ENCODE assay signal across 10 cellular contexts in the genomic region with DNA sequence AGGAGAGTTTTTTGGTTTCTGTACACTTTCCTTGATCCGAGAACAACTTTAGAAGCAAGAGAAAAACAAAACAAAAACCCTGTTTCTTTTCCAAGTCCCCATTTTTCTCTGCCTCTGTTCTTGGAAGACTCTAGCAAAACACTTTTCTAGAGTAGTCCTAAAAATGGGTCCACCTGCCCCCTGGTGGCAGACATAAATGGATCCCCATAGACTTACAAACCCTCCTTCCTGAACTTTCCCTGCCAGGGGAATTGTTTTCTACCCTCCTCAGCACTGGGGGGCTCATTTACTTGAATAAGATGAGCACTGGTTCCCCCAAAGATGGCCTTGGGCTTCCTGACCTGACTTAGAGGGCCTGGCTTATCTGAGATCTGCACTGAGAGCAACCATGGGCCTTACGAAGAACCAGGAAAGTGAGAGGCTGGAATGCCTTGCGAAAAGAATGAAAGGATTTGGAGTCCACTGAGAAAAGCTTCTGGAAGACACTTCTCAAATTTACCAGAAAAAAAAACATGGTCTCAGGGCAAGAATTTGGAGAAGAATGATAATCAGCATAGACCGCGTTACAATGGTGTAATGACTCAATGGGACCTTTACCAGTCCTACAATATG. TPM values are rescaled to one million over a fixed set of nuclear protein-coding genes. Genes with fewer than 3 reads are reported as not detected.
DNase-seq lines count a peak whose midpoint lies in the region; ATAC-seq and TF ChIP-seq lines count a peak whose summit lies in the region.
"Had no signal": no experiment of that assay in that cellular context is flagged by ENCODE, and none has a peak within 500 bp of the region (broad histone marks: within the 10 kb centered on the region; RNA-seq: fewer than 3 reads in every experiment).

No MANE protein-coding gene starts in this region.

- no peak overlapping the region for H3K4me2 ChIP-seq in Karpas-422 (ENCODE audit: low read depth, low read length, poor library complexity, severe bottlenecking)

- H3K9me2 ChIP-seq in Karpas-422 (replicated peaks; ENCODE audit: insufficient read depth, low read length), result no peaks in the 10 kb centered on the region

- no peak for ATAC-seq in GM18907 (IDR thresholded peaks at IDR 0.05; ENCODE audit: unreplicated experiment)
- ATAC-seq: heart right ventricle had no signal

- no peaks in the 10 kb centered on the region for H3K4me1 ChIP-seq in Karpas-422 (ENCODE audit: low read length)
- no peaks in the 10 kb centered on the region for H3K4me1 ChIP-seq in uterus
- H3K4me1 ChIP-seq: heart right ventricle had no signal

- H2AFZ ChIP-seq in Karpas-422 (ENCODE audit: low read length), result no peak overlapping the region

- no peak overlapping the region for H3K9ac ChIP-seq in Karpas-422 (ENCODE audit: low read length)

- no peaks in the 10 kb centered on the region for H3K27me3 ChIP-seq in GM06990 (replicated peaks; ENCODE audit: control insufficient read depth, insufficient read depth, low read length)
- H3K27me3 ChIP-seq in Karpas-422 (ENCODE audit: low read length), result no peaks in the 10 kb centered on the region
- no peaks in the 10 kb centered on the region for H3K27me3 ChIP-seq in uterus
- H3K27me3 ChIP-seq: heart right ventricle had no signal

- intact Hi-C loops in uterus (cut with DNase I; ENCODE audit: low total_unique reads), result no loop called here

- H3K4me3 ChIP-seq in GM06990 (replicated peaks; ENCODE audit: low read depth, low read length) (no peak overlapping the region), Karpas-422 (ENCODE audit: low read length) (no peak overlapping the region), cardiac fibroblast (replicated peaks in 1 of 2; ENCODE audit: low read depth in 2 of 2, low read length in 2 of 2) (no peak overlapping the region), uterus (no peak overlapping the region)
- H3K4me3 ChIP-seq: heart right ventricle had no signal

- DNase-seq in GM06990 (ENCODE audit: extremely low read depth, insufficient read length) (no peak), Karpas-422 (peak; percentile 73), cardiac fibroblast (ENCODE audit: low read depth in 2 of 2) (peak; percentile 24 to 62), renal cortical epithelial cell (ENCODE audit: low read depth) (peak; percentile 17), NCI-H2081 treated with DMSO at 0.1 percent for 48 hours (lab: John Stamatoyannopoulos, UW) (no peak), uterus (no peak), NCI-H1048 (lab: John Stamatoyannopoulos, UW) (no peak)
- DNase-seq: heart right ventricle; stimulated activated naive CD4-positive, alpha-beta T cell treated with Interleukin-2 at 50 U/mL for 16 hours had no signal

- H3K27ac ChIP-seq in Karpas-422 (ENCODE audit: low read length) (no peak overlapping the region), uterus (no peak overlapping the region)
- H3K27ac ChIP-seq: heart right ventricle had no signal

- H3K9me3 ChIP-seq in Karpas-422 (ENCODE audit: low read length), result no peaks in the 10 kb centered on the region
- H3K9me3 ChIP-seq in uterus, result no peaks in the 10 kb centered on the region
- H3K9me3 ChIP-seq: heart right ventricle had no signal

- H3K79me2 ChIP-seq in Karpas-422 (ENCODE audit: low read length), result no peaks in the 10 kb centered on the region

- TF ChIP-seq POLR2A in uterus (IDR thresholded peaks at IDR 0.05), result no peak

- H4K20me1 ChIP-seq in Karpas-422 (ENCODE audit: insufficient read depth, low read depth, low read length), result no peaks in the 10 kb centered on the region

- TF ChIP-seq CTCF in GM06990 (IDR thresholded peaks at IDR 0.05; ENCODE audit: insufficient read depth, low read length, poor library complexity, severe bottlenecking) (peak; percentile 79), cardiac fibroblast (IDR thresholded peaks at IDR 0.05; ENCODE audit: low read depth, low read length) (peak; percentile 59), uterus (IDR thresholded peaks at IDR 0.05) (no peak)

- H3K36me3 ChIP-seq in GM06990 (ENCODE audit: control insufficient read depth, insufficient read depth, low read length) (no peaks in the 10 kb centered on the region), Karpas-422 (ENCODE audit: insufficient read depth, low read length) (no peaks in the 10 kb centered on the region), uterus (no peaks in the 10 kb centered on the region)
- H3K36me3 ChIP-seq: heart right ventricle had no signal

RNA-seq across cellular contexts. Expression of gene CDYL2, which starts 48.0 kb away (rescaled TPM):
- not detected in 2 replicates for total RNA-seq in Karpas-422 (2014; rRNA removed; shearing (Covaris generic); ENCODE audit: low replicate concordance)
- total RNA-seq in renal cortical epithelial cell (12.0 and 17.7 TPM in 2 replicates), uterus (1 to 10 TPM; 2.3 to 9.1 (median 5.1) TPM)

Comparison
In these comparisons a context has a peak if more than half of its experiments do, and no peak if none do; other contexts are left out.
1. DNase-seq: peak in Karpas-422 (single experiment), cardiac fibroblast (2 of 2) and renal cortical epithelial cell (single experiment); none in GM06990 (single experiment), NCI-H2081 treated with DMSO at 0.1 percent for 48 hours (single experiment), uterus (0 of 2) and NCI-H1048 (single experiment).
2. CTCF ChIP-seq: peak in GM06990 (single experiment) and cardiac fibroblast (single experiment); none in uterus (0 of 4).